Comparison of ENCODE assay signal across 29 cellular contexts in the genomic region with DNA sequence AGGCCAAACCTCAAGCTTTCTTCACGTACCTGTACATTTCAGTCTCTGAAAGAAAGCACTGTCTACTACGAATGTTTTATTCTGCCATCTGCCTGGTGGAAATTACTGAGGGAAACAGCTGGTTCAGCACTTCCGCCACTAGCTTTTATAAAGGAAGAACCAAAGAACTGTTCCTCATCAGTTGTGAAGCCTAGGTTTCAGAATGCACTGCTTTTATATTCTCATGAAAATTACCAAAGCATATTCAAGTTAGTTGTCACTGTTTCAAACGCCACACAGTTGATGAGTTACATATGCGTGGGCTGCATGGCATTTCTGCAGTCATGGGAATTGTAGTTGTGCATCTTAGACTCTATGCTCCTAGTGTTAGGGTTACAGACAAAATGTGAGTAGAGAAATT. TPM values are rescaled to one million over a fixed set of nuclear protein-coding genes. Genes with fewer than 3 reads are reported as not detected.
DNase-seq lines count a peak whose midpoint lies in the region; ATAC-seq, FAIRE-seq and TF ChIP-seq lines count a peak whose summit lies in the region.
"Had no signal": no experiment of that assay in that cellular context is flagged by ENCODE, and none has a peak within 500 bp of the region (broad histone marks: within the 10 kb centered on the region; RNA-seq: fewer than 3 reads in every experiment).

No MANE protein-coding gene starts in this region.

- H3K9me3 Mint-ChIP-seq in progenitor cell of endocrine pancreas (ENCODE audit: low read depth) (peaks cover 12% of the 10 kb centered on the region), MCF 10A (ENCODE audit: unreplicated experiment) (peaks cover 2% of the 10 kb centered on the region)
- H3K9me3 Mint-ChIP-seq: activated naive CD4-positive, alpha-beta T cell treated with anti-CD3 and anti-CD28 coated beads for 36 hours; effector memory CD8-positive, alpha-beta T cell had no signal

- H3K27ac Mint-ChIP-seq in progenitor cell of endocrine pancreas (peak overlapping the region; percentile 8), MCF 10A (ENCODE audit: low read depth, unreplicated experiment) (no peak overlapping the region)
- H3K27ac Mint-ChIP-seq: activated naive CD4-positive, alpha-beta T cell treated with anti-CD3 and anti-CD28 coated beads for 36 hours; CD8-positive, alpha-beta memory T cell; effector memory CD8-positive, alpha-beta T cell had no signal

- POLR2A ChIA-PET in MCF 10A (lab: Yijun Ruan, JAX) = no interaction called here

- CTCF ChIA-PET in MCF 10A (lab: Yijun Ruan, JAX) = interaction anchor here (1.6 to 2.4 kb wide), 2 partner anchors 13 to 95 kb away, joined by 5 to 13 read pairs; no protein-coding TSS in a partner anchor

- H3K4me1 Mint-ChIP-seq in progenitor cell of endocrine pancreas (ENCODE audit: low read depth) (peaks cover 5% of the 10 kb centered on the region), MCF 10A (ENCODE audit: insufficient read depth, unreplicated experiment) (no peaks in the 10 kb centered on the region)
- H3K4me1 Mint-ChIP-seq: CD8-positive, alpha-beta memory T cell had no signal

- H3K4me3 ChIP-seq in Peyer's patch (no peak overlapping the region), fibroblast of mammary gland (ENCODE audit: control insufficient read depth, low read depth, low read length) (no peak overlapping the region), gastrocnemius medialis (no peak overlapping the region)
- H3K4me3 ChIP-seq: left lung, prostate gland, upper lobe of left lung had no signal

- peak overlapping the region in 3 of 4 donors; percentile 37 to 82 (median 81) for H3K27ac ChIP-seq in Peyer's patch
- H3K27ac ChIP-seq in gastrocnemius medialis = no peak overlapping the region
- H3K27ac ChIP-seq: left lung, prostate gland, upper lobe of left lung had no signal

- H3K4me3 Mint-ChIP-seq in progenitor cell of endocrine pancreas (ENCODE audit: low read depth) = no peak overlapping the region
- H3K4me3 Mint-ChIP-seq in MCF 10A (ENCODE audit: unreplicated experiment) = no peak overlapping the region
- H3K4me3 Mint-ChIP-seq: activated naive CD4-positive, alpha-beta T cell treated with anti-CD3 and anti-CD28 coated beads for 36 hours; activated T-cell treated with anti-CD3 and anti-CD28 coated beads, Interleukin-2, amount 50 U/mL, for 4 hours; CD8-positive, alpha-beta memory T cell; effector memory CD8-positive, alpha-beta T cell had no signal

- H3K27me3 ChIP-seq in Peyer's patch = no peaks in the 10 kb centered on the region
- no peaks in the 10 kb centered on the region for H3K27me3 ChIP-seq in gastrocnemius medialis
- H3K27me3 ChIP-seq: left lung, upper lobe of left lung had no signal

- DNase-seq in GM12891 (ENCODE audit: insufficient read length, low spot score) (no peak), Peyer's patch (no peak), fibroblast of mammary gland (ENCODE audit: low read depth) (peak; percentile 33), progenitor cell of endocrine pancreas (ENCODE audit: low spot score, unreplicated experiment) (no peak), gastrocnemius medialis (no peak), MCF 10A (ENCODE audit: unreplicated experiment) (no peak), H54 (ENCODE audit: insufficient read length, low spot score) (no peak)
- DNase-seq: activated CD4-positive, alpha-beta T cell treated with anti-CD3 and anti-CD28 coated beads for 48 hours; activated naive CD4-positive, alpha-beta T cell treated with anti-CD3 and anti-CD28 coated beads for 36 hours; activated T-cell treated with anti-CD3 and anti-CD28 coated beads, Interleukin-2, amount 50 U/mL, for 4 hours; amniotic stem cell; CD8-positive, alpha-beta memory T cell; DMS53; effector memory CD8-positive, alpha-beta T cell; GDM1; hippocampal formation; left lung; NCI-H1105 treated with DMSO at 0.1 percent for 48 hours; NCI-H2107; NCI-H510A; T-helper 1 cell; upper lobe of left lung had no signal

- FAIRE-seq in GM12891 (lab: Jason Lieb, UNC) (peak; percentile 33), H54 (lab: Jason Lieb, UNC) (no peak)
- FAIRE-seq: bronchial epithelial cell, colon, frontal cortex, RCC 7860 had no signal

- intact Hi-C loops in gastrocnemius medialis (cut with DNase I; ENCODE audit: low total_unique reads) (no loop called here), MCF 10A (cut with micrococcal nuclease) (no loop called here)

- TF ChIP-seq CTCF in Peyer's patch (IDR thresholded peaks at IDR 0.05) (no peak), fibroblast of mammary gland (conservative IDR thresholded peaks at IDR 0.05; ENCODE audit: control insufficient read depth, insufficient read depth, low read depth, low read length) (no peak), progenitor cell of endocrine pancreas (IDR thresholded peaks at IDR 0.05; ENCODE audit: unreplicated experiment) (no peak), gastrocnemius medialis (IDR thresholded peaks at IDR 0.05 in 4 of 5, conservative IDR thresholded peaks at IDR 0.05 in 1 of 5) (no peak), MCF 10A (IDR thresholded peaks at IDR 0.05; ENCODE audit: unreplicated experiment) (no peak)

- H3K36me3 ChIP-seq in Peyer's patch = no peaks in the 10 kb centered on the region
- H3K36me3 ChIP-seq in gastrocnemius medialis = no peaks in the 10 kb centered on the region
- H3K36me3 ChIP-seq: left lung, prostate gland, upper lobe of left lung had no signal

- in situ Hi-C loops in gastrocnemius medialis (cut with MboI; ENCODE audit: low sequenced_read_pairs in 4 of 4) = no loop called here

- H3K9me3 ChIP-seq in Peyer's patch = no peaks in the 10 kb centered on the region
- H3K9me3 ChIP-seq in gastrocnemius medialis = no peaks in the 10 kb centered on the region
- H3K9me3 ChIP-seq: left lung, prostate gland, upper lobe of left lung had no signal

- H3K4me1 ChIP-seq in Peyer's patch (peaks cover 0 to 22% (median 0%) of the 10 kb centered on the region in 4 donors), gastrocnemius medialis (no peaks in the 10 kb centered on the region)
- H3K4me1 ChIP-seq: left lung, prostate gland, upper lobe of left lung had no signal

- H3K27me3 Mint-ChIP-seq in progenitor cell of endocrine pancreas (peaks cover 3% of the 10 kb centered on the region), MCF 10A (ENCODE audit: insufficient read depth, unreplicated experiment) (no peaks in the 10 kb centered on the region)
- H3K27me3 Mint-ChIP-seq: CD8-positive, alpha-beta memory T cell had no signal

- TF ChIP-seq POLR2A in GM12891 (IDR thresholded peaks at IDR 0.05; ENCODE audit: low read depth, low read length) (no peak), Peyer's patch (IDR thresholded peaks at IDR 0.05) (no peak), gastrocnemius medialis (IDR thresholded peaks at IDR 0.05) (no peak), H54 (IDR thresholded peaks at IDR 0.05; ENCODE audit: low read depth, low read length) (no peak)

- no TSS peak for BruUV-seq in MCF 10A (replicated peaks; lab: Mats Ljungman, UMichigan)

- ATAC-seq in gastrocnemius medialis = no peak
- no peak for ATAC-seq in GM21390 (IDR thresholded peaks at IDR 0.05; ENCODE audit: unreplicated experiment)
- ATAC-seq: activated T-cell treated with anti-CD3 and anti-CD28 coated beads, Interleukin-2, amount 50 U/mL, for 4 hours; effector memory CD8-positive, alpha-beta T cell; esophagus mucosa; left lung had no signal

- H3K36me3 Mint-ChIP-seq in progenitor cell of endocrine pancreas (ENCODE audit: insufficient read depth) = peaks cover 4% of the 10 kb centered on the region
- H3K36me3 Mint-ChIP-seq in MCF 10A (ENCODE audit: insufficient read depth, unreplicated experiment) = no peaks in the 10 kb centered on the region

TF ChIP-seq in GM12891, 5 proteins besides CTCF, POLR2A, EP300 and RAD21:
- TF ChIP-seq POU2F2 (IDR thresholded peaks at IDR 0.05; ENCODE audit: low read depth, low read length) (no peak), TAF1 (IDR thresholded peaks at IDR 0.05; ENCODE audit: low read depth, low read length) (no peak), SPI1 (IDR thresholded peaks at IDR 0.05; ENCODE audit: low read depth, low read length) (no peak), POLR2AphosphoS5 (IDR thresholded peaks at IDR 0.05; ENCODE audit: low read depth, low read length) (no peak), PAX5 (IDR thresholded peaks at IDR 0.05; ENCODE audit: insufficient read depth, low read length, severe bottlenecking) (no peak)

RNA-seq across cellular contexts. Expression of gene ZBTB38, which starts 21.5 kb away (rescaled TPM):
- 10.7 TPM for polyA plus RNA-seq in GM12891 (2012; ENCODE audit: low read depth, missing spikeins)
- total RNA-seq in Peyer's patch (100 to 1,000 TPM; 168 to 254 (median 184) TPM), progenitor cell of endocrine pancreas (25.8 and 27.0 TPM in 2 replicates), gastrocnemius medialis (100 to 1,000 TPM; 160 to 415 (median 232) TPM), MCF 10A (2022) (168 and 186 TPM in 2 replicates)

Comparison
In these comparisons a context has a peak if more than half of its experiments do, and no peak if none do; other contexts are left out.
1. H3K27ac ChIP-seq: peak in Peyer's patch (3 of 4); none in gastrocnemius medialis (0 of 4).